ENCODE assay signal across 8 cellular contexts in genomic region chr12:116818948-116819832, GRCh38.
DNase-seq lines count a peak whose midpoint lies in the region; ATAC-seq lines count a peak whose summit lies in the region.

No MANE protein-coding gene starts in this region.

- DNase-seq in AG08395 (ENCODE audit: low spot score): peak; percentile 98
- peak; percentile 95 for DNase-seq in NCI-H2227 (lab: John Stamatoyannopoulos, UW; ENCODE audit: unreplicated experiment)
- DNase-seq in activated CD4-positive, CD25-positive, alpha-beta regulatory T cell (lab: John Stamatoyannopoulos, UW): peak; percentile 69 to 88 (median 80)
- DNase-seq in central memory CD4-positive, alpha-beta T cell: peak; percentile 91
- peak; percentile 98 for DNase-seq in islet precursor cell
- DNase-seq in stimulated activated CD4-positive, alpha-beta T cell treated with anti-CD3 and anti-CD28 coated beads, Interleukin-12 subunit alpha, Interleukin-12 subunit beta, amount 100 ng/mL, for 4 hours: peak; percentile 90

- ATAC-seq in GM18907 (IDR thresholded peaks at IDR 0.05; ENCODE audit: unreplicated experiment): peak; percentile 86
- ATAC-seq in HG03139 (IDR thresholded peaks at IDR 0.05; ENCODE audit: unreplicated experiment): peak; percentile 74

Comparison
In these comparisons a context has a peak if more than half of its experiments do, and no peak if none do; other contexts are left out.
1. Peak in every context shown above with its lines: DNase-seq and ATAC-seq.